ENCODE assay signal across 1 cellular context in the genomic region with DNA sequence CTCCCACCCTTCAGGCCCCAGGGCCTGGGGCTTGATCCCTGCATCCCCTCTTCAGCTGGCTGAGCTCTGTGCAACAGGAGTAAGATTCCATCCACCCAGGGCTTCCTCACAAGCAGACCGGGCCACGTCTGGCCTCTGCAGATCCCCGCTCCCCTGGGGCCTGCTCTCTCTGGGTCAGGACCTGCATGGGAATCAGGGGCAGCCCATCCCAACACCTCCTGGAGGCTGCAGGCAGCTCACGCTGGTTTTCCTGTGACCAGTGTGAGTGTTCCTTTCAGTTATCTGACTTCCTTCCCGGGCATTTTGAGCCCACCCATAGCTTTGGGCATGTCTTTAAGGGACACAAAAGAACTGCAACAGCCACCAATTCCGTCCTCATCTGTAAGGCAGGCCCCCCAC.
TF ChIP-seq lines count a peak whose summit lies in the region.

No MANE protein-coding gene starts in this region.

TF ChIP-seq in K562, 482 proteins besides CTCF, POLR2A, EP300 and RAD21:
- TF ChIP-seq POLR2G (IDR thresholded peaks at IDR 0.05; ENCODE audit: low read depth, low read length) (peak; percentile 38; the same call in 1 of the 2 replicates), SPI1 (IDR thresholded peaks at IDR 0.05; ENCODE audit: borderline replicate concordance, low read depth, low read length) (0 out of 2 replicates have a peak, but pooled peaks have one; percentile 0), STAG1 (CRISPR knock-in tag; IDR thresholded peaks at IDR 0.05; ENCODE audit: borderline replicate concordance) (no peak), ZBTB7A (IDR thresholded peaks at IDR 0.05; ENCODE audit: borderline replicate concordance, control insufficient read depth, low read depth, low read length) (0 out of 2 replicates have a peak, but pooled peaks have one; percentile 2), MAFG (tag; conservative IDR thresholded peaks at IDR 0.05) (no peak), KDM1A (IDR thresholded peaks at IDR 0.05) (no peak)
